Comparison of ENCODE assay signal across 8 cellular contexts in the genomic region with DNA sequence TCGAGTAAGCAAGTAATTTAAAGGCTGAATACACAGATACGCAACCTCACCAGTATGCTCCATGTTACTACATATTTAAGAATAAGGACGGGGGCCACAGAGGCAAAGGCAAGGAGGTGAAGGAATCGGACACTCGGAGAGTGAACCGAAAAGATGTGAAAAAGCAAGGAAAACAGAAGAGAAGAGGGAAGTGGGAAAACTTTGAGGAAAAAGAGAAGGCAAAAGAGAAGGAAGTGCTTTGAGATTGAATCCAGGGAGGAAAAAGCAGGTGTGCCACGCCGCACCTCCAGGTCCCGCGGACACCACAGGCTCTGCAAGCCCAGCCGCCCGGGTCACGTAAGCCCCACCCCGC. TPM values are rescaled to one million over a fixed set of nuclear protein-coding genes. Genes with fewer than 3 reads are reported as not detected.
DNase-seq lines count a peak whose midpoint lies in the region; ATAC-seq and FAIRE-seq lines count a peak whose summit lies in the region.

No MANE protein-coding gene starts in this region.

- no peaks in the 10 kb centered on the region for H3K36me3 ChIP-seq in iPS-18a (ENCODE audit: control insufficient read depth, low read depth, low read length)

- H3K9ac ChIP-seq in iPS-18a (ENCODE audit: low read length), result peak overlapping the region; percentile 87

- H3K27ac Mint-ChIP-seq in activated CD8-positive, alpha-beta T cell treated with anti-CD3 and anti-CD28 coated beads, Interleukin-2, amount 10 ng/mL, durations not matched to agents 7 days and 5 days, result peak overlapping the region; percentile 90

- FAIRE-seq in RCC 7860 (lab: Jason Lieb, UNC), result no peak

- peak overlapping the region; percentile 77 for H3K4me3 ChIP-seq in iPS-18a (ENCODE audit: low read length)

- CTCF ChIA-PET in activated CD8-positive, alpha-beta T cell treated with anti-CD3 and anti-CD28 coated beads, Interleukin-2, amount 10 ng/mL, durations not matched to agents 7 days and 5 days (lab: Charles Lee), result no interaction called here

- H3K27me3 Mint-ChIP-seq in activated CD8-positive, alpha-beta T cell treated with anti-CD3 and anti-CD28 coated beads, Interleukin-2, amount 10 ng/mL, durations not matched to agents 7 days and 5 days (ENCODE audit: low read depth), result no peaks in the 10 kb centered on the region

- H3K9me3 ChIP-seq in iPS-18a (ENCODE audit: control insufficient read depth, low read depth, low read length), result no peaks in the 10 kb centered on the region

- H3K4me1 Mint-ChIP-seq in activated CD8-positive, alpha-beta T cell treated with anti-CD3 and anti-CD28 coated beads, Interleukin-2, amount 10 ng/mL, durations not matched to agents 7 days and 5 days (ENCODE audit: low read depth), result peaks cover 38% of the 10 kb centered on the region

- H3K4me3 Mint-ChIP-seq in activated CD8-positive, alpha-beta T cell treated with anti-CD3 and anti-CD28 coated beads, Interleukin-2, amount 10 ng/mL, durations not matched to agents 7 days and 5 days, result peak overlapping the region; percentile 81

- ATAC-seq in GM18868 (IDR thresholded peaks at IDR 0.05; ENCODE audit: unreplicated experiment) (peak; percentile 1), HG02970 (IDR thresholded peaks at IDR 0.05; ENCODE audit: low FRiP score, unreplicated experiment) (peak; percentile 1)
- no peak for ATAC-seq in activated CD8-positive, alpha-beta T cell treated with anti-CD3 and anti-CD28 coated beads, Interleukin-2, amount 10 ng/mL, durations not matched to agents 7 days and 5 days

- no peaks in the 10 kb centered on the region for H3K27me3 ChIP-seq in iPS-18a (ENCODE audit: control insufficient read depth, insufficient read depth, low read length)

- no peak for DNase-seq in activated CD8-positive, alpha-beta T cell treated with anti-CD3 and anti-CD28 coated beads, Interleukin-2, amount 10 ng/mL, durations not matched to agents 7 days and 5 days
- no peak for DNase-seq in substantia nigra (lab: John Stamatoyannopoulos, UW)
- no peak for DNase-seq in middle frontal gyrus (ENCODE audit: extremely low spot score, low spot score)
- no peak for DNase-seq in mesenteric fat pad (ENCODE audit: low spot score)
- DNase-seq in RCC 7860 (ENCODE audit: low spot score), result no peak

- H3K4me1 ChIP-seq in iPS-18a (ENCODE audit: control insufficient read depth, low read depth, low read length), result peaks cover 10% of the 10 kb centered on the region

- peaks cover 15% of the 10 kb centered on the region for H3K36me3 Mint-ChIP-seq in activated CD8-positive, alpha-beta T cell treated with anti-CD3 and anti-CD28 coated beads, Interleukin-2, amount 10 ng/mL, durations not matched to agents 7 days and 5 days (ENCODE audit: low read depth)

- H3K9me3 Mint-ChIP-seq in activated CD8-positive, alpha-beta T cell treated with anti-CD3 and anti-CD28 coated beads, Interleukin-2, amount 10 ng/mL, durations not matched to agents 7 days and 5 days (ENCODE audit: insufficient read depth), result no peaks in the 10 kb centered on the region

- POLR2A ChIA-PET in activated CD8-positive, alpha-beta T cell treated with anti-CD3 and anti-CD28 coated beads, Interleukin-2, amount 10 ng/mL, durations not matched to agents 7 days and 5 days (lab: Charles Lee), result interaction anchor here (0.7 to 1.7 kb wide), 11 partner anchors 10 to 396 kb away, joined by 3 to 16 read pairs (median 4); partner anchors contain the start of gene KBTBD2

- H3K27ac ChIP-seq in iPS-18a (ENCODE audit: low read length), result peak overlapping the region; percentile 61
- peak overlapping the region; percentile 85 for H3K27ac ChIP-seq in substantia nigra (ENCODE audit: low read depth, low read length, poor library complexity, severe bottlenecking)

RNA-seq across cellular contexts. Expression of gene AVL9, which starts 0.4 kb away (rescaled TPM):
- total RNA-seq in activated CD8-positive, alpha-beta T cell treated with anti-CD3 and anti-CD28 coated beads, Interleukin-2, amount 10 ng/mL, durations not matched to agents 7 days and 5 days, result 10 to 100 TPM; 29.6 to 30.1 TPM
- total RNA-seq in mesenteric fat pad, result 35.5 TPM

RNA-seq across cellular contexts. Expression of gene LSM5, which starts 4.7 kb away (rescaled TPM):
- total RNA-seq in activated CD8-positive, alpha-beta T cell treated with anti-CD3 and anti-CD28 coated beads, Interleukin-2, amount 10 ng/mL, durations not matched to agents 7 days and 5 days, result 10 to 100 TPM; 94.4 to 97.1 TPM
- 22.5 TPM for total RNA-seq in mesenteric fat pad
